In genomic region chr13:71515639-71516038, GRCh38 we compare ENCODE assay signal across 12 cellular contexts.
"Had no signal": no experiment of that assay in that cellular context is flagged by ENCODE, and none has a peak within 500 bp of the region (broad histone marks: within the 10 kb centered on the region; RNA-seq: fewer than 3 reads in every experiment).

No MANE protein-coding gene starts in this region.

- H3K27me3 Mint-ChIP-seq: activated naive CD8-positive, alpha-beta T cell; central memory CD8-positive, alpha-beta T cell had no signal

- DNase-seq: activated gamma-delta T cell; activated T-cell treated with anti-CD3 and anti-CD28 coated beads, Interleukin-2, amount 50 U/mL, for 48 hours; amygdala; cortex of kidney; effector CD8-positive, alpha-beta T cell; gastrocnemius medialis; kidney; tibial artery; uterus had no signal

- H3K36me3 Mint-ChIP-seq: activated naive CD8-positive, alpha-beta T cell had no signal

- H3K27ac Mint-ChIP-seq: activated naive CD8-positive, alpha-beta T cell had no signal

- H3K9me3 Mint-ChIP-seq: central memory CD8-positive, alpha-beta T cell had no signal

- H3K4me1 Mint-ChIP-seq: central memory CD8-positive, alpha-beta T cell had no signal

- H3K4me3 Mint-ChIP-seq: activated naive CD8-positive, alpha-beta T cell; brain; central memory CD8-positive, alpha-beta T cell had no signal
